24 cellular contexts compared by ENCODE assay signal in the genomic region with DNA sequence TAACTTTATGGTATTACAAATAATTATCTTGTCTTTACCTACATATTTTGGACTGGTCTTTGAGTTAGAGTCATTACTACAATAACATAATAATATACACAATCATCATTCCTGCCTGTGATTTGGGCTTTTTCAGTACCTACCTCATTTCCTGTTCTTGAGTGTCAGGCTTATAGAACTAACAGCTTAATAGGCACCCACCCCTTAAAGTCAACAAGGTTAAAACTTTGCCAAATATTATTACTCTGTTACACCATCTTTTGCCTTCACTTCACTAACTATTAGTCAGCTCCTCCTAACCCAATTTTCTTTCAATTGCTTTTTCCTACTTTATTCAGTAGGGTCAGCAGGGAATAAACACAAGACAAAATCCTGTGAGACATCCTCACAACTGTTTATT.
"Had no signal": no experiment of that assay in that cellular context is flagged by ENCODE, and none has a peak within 500 bp of the region (broad histone marks: within the 10 kb centered on the region; RNA-seq: fewer than 3 reads in every experiment).

No MANE protein-coding gene starts in this region.

- H3K4me1 ChIP-seq: left ventricle myocardium inferior, neural progenitor cell, right atrium auricular region, right lobe of liver, uterus had no signal

- H3K27me3 ChIP-seq: neural progenitor cell, neutrophil, ovary, right atrium auricular region, right lobe of liver, tibial nerve, uterus had no signal

- H3K9me3 ChIP-seq: left ventricle myocardium inferior, neutrophil, ovary, right atrium auricular region, right lobe of liver, tibial nerve, uterus had no signal

- ATAC-seq: natural killer cell; right lobe of liver; stimulated activated memory B cell treated with anti-CD40 and anti-IgM and Interleukin-4, amounts not matched to agents 10 μg/mL and 1 μg/mL and 100 μg/mL, for 72 hours; stimulated activated naive CD8-positive, alpha-beta T cell treated with anti-CD3 and anti-CD28 coated beads, Interleukin-15, amount 100 ng/mL, for 72 hours had no signal

- H3K9ac ChIP-seq: neural progenitor cell had no signal

- H2AFZ ChIP-seq: neural progenitor cell had no signal

- H3K36me3 ChIP-seq: left ventricle myocardium inferior, neural progenitor cell, neutrophil, ovary, right atrium auricular region, right lobe of liver, tibial nerve, uterus had no signal

- H3K27ac ChIP-seq: left ventricle myocardium inferior, neural progenitor cell, neutrophil, ovary, right atrium auricular region, right lobe of liver, tibial nerve, uterus had no signal

- H3K4me3 ChIP-seq: left ventricle myocardium inferior, lung, neural progenitor cell, ovary, right atrium auricular region, right lobe of liver, smooth muscle cell, tibial nerve, uterus had no signal

- H3K4me2 ChIP-seq: neural progenitor cell, smooth muscle cell had no signal

- DNase-seq: islet precursor cell; left ventricle myocardium inferior; mesendoderm; naive B cell; natural killer cell; nephron progenitor cell; occipital lobe; ovary; right lobe of liver; stimulated activated CD4-positive, alpha-beta T cell treated with anti-CD3 and anti-CD28 coated beads, Interleukin-1b, Interleukin-23, amount 100 ng/mL, for 48 hours; stimulated activated CD4-positive, alpha-beta T cell treated with anti-CD3 and anti-CD28 coated beads, Interleukin-2, amount 100 ng/mL, for 48 hours; stimulated activated CD4-positive, alpha-beta T cell treated with anti-CD3 and anti-CD28 coated beads, Interleukin-4, amount 100 ng/mL, for 4 hours; stimulated activated CD8-positive, alpha-beta memory T cell treated with anti-CD3 and anti-CD28 coated beads, Interleukin-4, amount 100 ng/mL, for 48 hours; stimulated activated naive CD4-positive, alpha-beta T cell treated with Interleukin-2 at 50 U/mL for 16 hours; stimulated activated naive CD8-positive, alpha-beta T cell treated with anti-CD3 and anti-CD28 coated beads, Interleukin-15, amount 100 ng/mL, for 72 hours; substantia nigra; uterus had no signal
